Comparison of ENCODE assay signal across 8 cellular contexts in the genomic region with DNA sequence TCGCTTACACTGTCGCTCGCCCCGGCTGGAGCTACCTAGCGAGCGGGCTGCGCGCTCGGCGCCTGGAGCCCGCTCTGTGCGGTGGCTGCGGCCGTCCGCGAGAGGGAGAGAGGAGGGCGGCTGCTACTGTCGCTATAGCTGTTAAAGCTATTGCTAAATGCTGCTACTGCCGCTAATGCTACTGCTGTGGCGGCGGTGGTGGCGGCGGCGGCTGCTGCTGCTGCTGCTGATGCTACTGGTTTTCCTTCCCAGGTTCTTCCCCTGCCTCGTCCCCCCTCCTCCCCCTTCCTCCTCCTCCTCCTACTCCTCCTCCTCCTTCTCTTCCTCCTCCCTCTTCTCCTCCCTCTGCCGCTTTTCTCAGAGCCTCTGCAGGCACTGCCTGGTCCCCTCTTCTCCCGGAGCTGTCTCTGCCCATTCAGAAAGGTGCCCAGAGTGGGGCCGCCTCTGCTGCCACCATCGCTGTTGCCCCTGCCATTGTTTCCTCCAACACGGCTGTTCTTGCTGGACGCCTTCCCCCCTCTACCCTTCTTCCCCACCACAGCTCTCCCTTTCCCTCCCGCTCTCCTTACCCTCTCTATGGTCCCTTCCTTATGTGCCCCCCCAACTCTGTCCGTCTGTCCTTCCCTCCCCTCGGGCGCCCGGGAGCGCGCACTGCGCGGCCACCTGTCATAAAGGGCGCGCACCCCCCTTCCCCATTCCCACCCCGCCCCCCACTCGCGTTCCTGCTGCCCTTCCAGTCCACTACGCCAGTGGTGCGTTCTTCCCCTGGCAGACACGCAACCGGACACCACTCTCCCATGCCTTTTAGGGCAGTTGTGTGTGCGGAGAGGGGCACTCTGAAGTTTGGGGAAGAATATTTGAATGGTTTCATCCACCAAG. TPM values are rescaled to one million over a fixed set of nuclear protein-coding genes. Genes with fewer than 3 reads are reported as not detected.
DNase-seq lines count a peak whose midpoint lies in the region; ATAC-seq and TF ChIP-seq lines count a peak whose summit lies in the region.

A gene (minus strand): TSS at position 243 of the 879 bp plus-strand sequence.

- ATAC-seq in GM21529 (IDR thresholded peaks at IDR 0.05; ENCODE audit: unreplicated experiment), result peak; percentile 53
- ATAC-seq in activated T-cell treated with anti-CD3 and anti-CD28 coated beads, Interleukin-2, amount 50 U/mL, for 4 hours, result peak; percentile 77 to 82

- H3K4me1 Mint-ChIP-seq in activated T-cell treated with anti-CD3 and anti-CD28 coated beads, Interleukin-2, amount 50 U/mL, for 4 hours (ENCODE audit: low read depth), result peaks cover 10% of the 10 kb centered on the region

- H3K27me3 Mint-ChIP-seq in activated T-cell treated with anti-CD3 and anti-CD28 coated beads, Interleukin-2, amount 50 U/mL, for 4 hours (ENCODE audit: low read depth), result peaks cover 16% of the 10 kb centered on the region

- no peaks in the 10 kb centered on the region for H3K9me3 Mint-ChIP-seq in activated T-cell treated with anti-CD3 and anti-CD28 coated beads, Interleukin-2, amount 50 U/mL, for 4 hours

- no peaks in the 10 kb centered on the region for H3K36me3 Mint-ChIP-seq in activated T-cell treated with anti-CD3 and anti-CD28 coated beads, Interleukin-2, amount 50 U/mL, for 4 hours (ENCODE audit: insufficient read depth)

- TF ChIP-seq CTCF in GM12874 (IDR thresholded peaks at IDR 0.05; ENCODE audit: insufficient read depth, low read depth, low read length), result peak; percentile 20; the same call in 1 of the 2 replicates

- DNase-seq in Kasumi-1 (lab: John Stamatoyannopoulos, UW), result peak; percentile 26
- no peak for DNase-seq in activated T-cell treated with anti-CD3 and anti-CD28 coated beads, Interleukin-2, amount 50 U/mL, for 4 hours
- peak; percentile 30 for DNase-seq in germinal center (ENCODE audit: low spot score)
- DNase-seq in pons (ENCODE audit: low spot score), result peak; percentile 5
- DNase-seq in NCI-H128 (lab: John Stamatoyannopoulos, UW; ENCODE audit: unreplicated experiment), result no peak
- no peak for DNase-seq in medulla oblongata (ENCODE audit: extremely low spot score)

- H3K4me3 Mint-ChIP-seq in activated T-cell treated with anti-CD3 and anti-CD28 coated beads, Interleukin-2, amount 50 U/mL, for 4 hours, result peak within 1 kb of the TSS; percentile 82

RNA-seq across cellular contexts. Expression of the gene that starts here (rescaled TPM):
- total RNA-seq in activated T-cell treated with anti-CD3 and anti-CD28 coated beads, Interleukin-2, amount 50 U/mL, for 4 hours, result under 1 TPM; 0.21 to 0.54 (median 0.51) TPM

Comparison
In these comparisons a context has a peak if more than half of its experiments do, and no peak if none do; other contexts are left out.
1. Peak in ATAC-seq in activated T-cell treated with anti-CD3 and anti-CD28 coated beads, Interleukin-2, amount 50 U/mL, for 4 hours; RNA of the gene not detected or under 1 TPM.
2. DNase-seq: peak in Kasumi-1 (2 of 2), germinal center (single experiment) and pons (single experiment); none in activated T-cell treated with anti-CD3 and anti-CD28 coated beads, Interleukin-2, amount 50 U/mL, for 4 hours (single experiment), NCI-H128 (single experiment) and medulla oblongata (single experiment).